19 cellular contexts compared by ENCODE assay signal in genomic region chr18:44735071-44735470, GRCh38.
"Had no signal": no experiment of that assay in that cellular context is flagged by ENCODE, and none has a peak within 500 bp of the region (broad histone marks: within the 10 kb centered on the region; RNA-seq: fewer than 3 reads in every experiment).

No MANE protein-coding gene starts in this region.

- H3K4me3 Mint-ChIP-seq: activated CD8-positive, alpha-beta T cell treated with anti-CD3 and anti-CD28 coated beads for 36 hours; activated naive CD4-positive, alpha-beta T cell treated with anti-CD3 and anti-CD28 coated beads for 36 hours; mesothelial cell of epicardium; natural killer cell treated with Interleukin-12 subunit alpha and Interleukin-12 subunit beta and Interleukin-15 and Interleukin-18, amount 100 ng/mL, for 72 hours had no signal

- H3K36me3 ChIP-seq: breast epithelium, upper lobe of right lung had no signal

- H3K27me3 Mint-ChIP-seq: natural killer cell treated with Interleukin-12 subunit alpha and Interleukin-12 subunit beta and Interleukin-15 and Interleukin-18, amount 100 ng/mL, for 72 hours had no signal

- H3K9me3 ChIP-seq: breast epithelium, spleen, upper lobe of right lung had no signal

- DNase-seq: activated CD4-positive, alpha-beta T cell treated with anti-CD3 and anti-CD28 coated beads for 48 hours; activated CD4-positive, CD25-positive, alpha-beta regulatory T cell; activated CD8-positive, alpha-beta T cell treated with anti-CD3 and anti-CD28 coated beads for 36 hours; activated naive CD4-positive, alpha-beta T cell treated with anti-CD3 and anti-CD28 coated beads for 36 hours; activated T-cell treated with anti-CD3 and anti-CD28 coated beads, Interleukin-2, amount 50 U/mL, for 1 hour; anterior cingulate cortex; cerebellar nuclear complex; effector CD4-positive, alpha-beta T cell; head of caudate nucleus; kidney; nucleus accumbens; spleen; stimulated activated CD4-positive, alpha-beta T cell treated with anti-CD3 and anti-CD28 coated beads, Interleukin-4, amount 100 ng/mL, for 4 hours; stimulated activated naive CD4-positive, alpha-beta T cell; upper lobe of right lung had no signal

- H3K4me1 ChIP-seq: upper lobe of right lung had no signal

- H3K9me3 Mint-ChIP-seq: activated CD8-positive, alpha-beta T cell treated with anti-CD3 and anti-CD28 coated beads for 36 hours; activated naive CD4-positive, alpha-beta T cell treated with anti-CD3 and anti-CD28 coated beads for 36 hours; mesothelial cell of epicardium; natural killer cell treated with Interleukin-12 subunit alpha and Interleukin-12 subunit beta and Interleukin-15 and Interleukin-18, amount 100 ng/mL, for 72 hours had no signal

- H3K27ac ChIP-seq: spleen, upper lobe of right lung had no signal

- H3K4me3 ChIP-seq: breast epithelium, spleen, upper lobe of right lung had no signal

- H3K27ac Mint-ChIP-seq: activated CD8-positive, alpha-beta T cell treated with anti-CD3 and anti-CD28 coated beads for 36 hours; activated naive CD4-positive, alpha-beta T cell treated with anti-CD3 and anti-CD28 coated beads for 36 hours; mesothelial cell of epicardium had no signal

- H3K27me3 ChIP-seq: breast epithelium, spleen, upper lobe of right lung had no signal

- ATAC-seq: activated CD8-positive, alpha-beta T cell treated with anti-CD3 and anti-CD28 coated beads for 36 hours; left lobe of liver; natural killer cell treated with Interleukin-12 subunit alpha and Interleukin-12 subunit beta and Interleukin-15 and Interleukin-18, amount 100 ng/mL, for 72 hours; upper lobe of right lung had no signal
